Comparison of ENCODE assay signal across 11 cellular contexts in genomic region chr5:1497795-1498622, GRCh38. TPM values are rescaled to one million over a fixed set of nuclear protein-coding genes. Genes with fewer than 3 reads are reported as not detected.
DNase-seq lines count a peak whose midpoint lies in the region; ATAC-seq and TF ChIP-seq lines count a peak whose summit lies in the region.
"Had no signal": no experiment of that assay in that cellular context is flagged by ENCODE, and none has a peak within 500 bp of the region (broad histone marks: within the 10 kb centered on the region; RNA-seq: fewer than 3 reads in every experiment).

No MANE protein-coding gene starts in this region.

- no TSS peak for BruUV-seq in A673 (replicated peaks; lab: Mats Ljungman, UMichigan)

- ATAC-seq in right cardiac atrium (no peak), heart left ventricle (no peak), HG02973 (IDR thresholded peaks at IDR 0.05; ENCODE audit: unreplicated experiment) (peak; percentile 18), upper lobe of left lung (ENCODE audit: low FRiP score in 2 of 2) (no peak)

- POLR2A ChIA-PET in A673 (lab: Charles Lee; ENCODE audit: low non-redundant PET), result no interaction called here

- H3K36me3 ChIP-seq in heart left ventricle, result peaks cover 0 to 33% (median 11%) of the 10 kb centered on the region in 9 donors
- peaks cover 0 to 62% (median 38%) of the 10 kb centered on the region in 4 donors for H3K36me3 ChIP-seq in upper lobe of left lung
- H3K36me3 ChIP-seq in A673 (ENCODE audit: insufficient read depth, low read length, poor library complexity, severe bottlenecking), result peaks cover 9% of the 10 kb centered on the region

- H3K27ac ChIP-seq in right cardiac atrium (ENCODE audit: low read length) (no peak overlapping the region), heart left ventricle (no peak overlapping the region), upper lobe of left lung (peak overlapping the region; percentile 12 to 63 (median 40)), A673 (ENCODE audit: low read depth, low read length, poor library complexity, severe bottlenecking) (no peak overlapping the region)

- no peaks in the 10 kb centered on the region for H3K27me3 ChIP-seq in right cardiac atrium (ENCODE audit: control insufficient read depth, insufficient read depth)
- no peaks in the 10 kb centered on the region for H3K27me3 ChIP-seq in heart left ventricle
- H3K27me3 ChIP-seq in upper lobe of left lung, result no peaks in the 10 kb centered on the region
- no peaks in the 10 kb centered on the region for H3K27me3 ChIP-seq in A673 (replicated peaks; ENCODE audit: insufficient read depth, low read depth, low read length, poor library complexity)

- H3K4me1 ChIP-seq in right cardiac atrium (ENCODE audit: control insufficient read depth, insufficient read depth, low read length), result peaks cover 4% of the 10 kb centered on the region
- peaks cover 0 to 63% (median 14%) of the 10 kb centered on the region in 12 donors for H3K4me1 ChIP-seq in heart left ventricle
- peaks cover 37 to 68% (median 56%) of the 10 kb centered on the region in 4 donors for H3K4me1 ChIP-seq in upper lobe of left lung
- no peaks in the 10 kb centered on the region for H3K4me1 ChIP-seq in A673 (ENCODE audit: insufficient read depth, low read length, poor library complexity, severe bottlenecking)

- H3K4me3 ChIP-seq in right cardiac atrium (ENCODE audit: low read length) (no peak overlapping the region), heart left ventricle (no peak overlapping the region), upper lobe of left lung (no peak overlapping the region), A673 (ENCODE audit: low read depth, low read length, poor library complexity, severe bottlenecking) (no peak overlapping the region)

- CTCF ChIA-PET in A673 (lab: Charles Lee), result no interaction called here

- TF ChIP-seq POLR2A in heart left ventricle (IDR thresholded peaks at IDR 0.05), result no peak
- no peak for TF ChIP-seq POLR2A in upper lobe of left lung (IDR thresholded peaks at IDR 0.05)

- H3K9me3 ChIP-seq in right cardiac atrium (ENCODE audit: control insufficient read depth, low read length), result no peaks in the 10 kb centered on the region
- no peaks in the 10 kb centered on the region for H3K9me3 ChIP-seq in heart left ventricle
- no peaks in the 10 kb centered on the region for H3K9me3 ChIP-seq in upper lobe of left lung
- no peaks in the 10 kb centered on the region for H3K9me3 ChIP-seq in A673 (ENCODE audit: low read depth, low read length, poor library complexity, severe bottlenecking)

- TF ChIP-seq EP300 in upper lobe of left lung (IDR thresholded peaks at IDR 0.05), result no peak

- TF ChIP-seq CTCF in heart left ventricle (IDR thresholded peaks at IDR 0.05), result no peak
- no peak for TF ChIP-seq CTCF in upper lobe of left lung (IDR thresholded peaks at IDR 0.05)
- no peak for TF ChIP-seq CTCF in A673 (conservative IDR thresholded peaks at IDR 0.05; ENCODE audit: low read depth, low read length)

- intact Hi-C loops in right cardiac atrium (cut with DNase I) (no loop called here), heart left ventricle (cut with DNase I) (loop anchor here in 2 of 10 donors (10.0 kb wide), 2 partner anchors 57 to 137 kb away; no protein-coding TSS in a partner anchor), A673 (cut with micrococcal nuclease; ENCODE audit: unreplicated experiment) (no loop called here)

- WGBS in right cardiac atrium, result 66% methylated on average over 18 of the region's 18 CpGs
- WGBS in heart left ventricle, 4 donors, result 79 to 83% (median 82%) methylated on average over 18 of the region's 18 CpGs
- WGBS in upper lobe of left lung, 2 donors, result 70 to 71% methylated on average over 18 of the region's 18 CpGs

- peak in 2 of 3 donors; percentile 67 to 73 for DNase-seq in right cardiac atrium
- DNase-seq in heart left ventricle, result no peak
- DNase-seq in SIG-M5 treated with dmso at 0.1 percent for 504 hours (lab: John Stamatoyannopoulos, UW; ENCODE audit: unreplicated experiment), result peak; percentile 85
- no peak for DNase-seq in upper lobe of left lung
- DNase-seq in NCI-H1417 (lab: John Stamatoyannopoulos, UW), result no peak
- DNase-seq in A673 (ENCODE audit: low spot score), result no peak
- DNase-seq in COLO668 (lab: John Stamatoyannopoulos, UW; ENCODE audit: unreplicated experiment), result no peak
- DNase-seq: NCI-H2107 had no signal

RNA-seq across cellular contexts. Expression of gene LPCAT1, which starts 25.8 kb away (rescaled TPM):
- total RNA-seq in right cardiac atrium (10 to 100 TPM; 11.0 to 19.7 (median 15.5) TPM), heart left ventricle (10 to 100 TPM in 4 of 9 donors, 1 to 10 TPM in 5; 8.2 to 30.6 (median 9.9) TPM), upper lobe of left lung (100 to 1,000 TPM; 403 to 922 (median 538) TPM), A673 (2021) (86.9 and 97.3 TPM in 2 replicates)
- polyA plus RNA-seq in right cardiac atrium (15.6 TPM), heart left ventricle (10 to 100 TPM in 1 of 2 donors, 1 to 10 TPM in 1; 9.6 to 21.9 TPM)

RNA-seq across cellular contexts. Expression of gene SLC6A3, which starts 52.8 kb away (rescaled TPM):
- total RNA-seq in right cardiac atrium (not detected), heart left ventricle (under 1 TPM in 3 of 9 donors, not detected in 6; 0.08 to 0.29 (median 0.14) TPM), upper lobe of left lung (1 to 10 TPM in 1 of 6 donors, under 1 TPM in 3, not detected in 2; 0.15 to 1.2 (median 0.36) TPM), A673 (2021) (not detected in 2 replicates)
- polyA plus RNA-seq in right cardiac atrium (not detected), heart left ventricle (under 1 TPM in 1 of 2 donors, not detected in 1; 0.06 TPM)
- total RNA-seq: fibroblast of lung had no signal
- polyA plus RNA-seq: AG04450, fibroblast of lung had no signal

Comparison
In these comparisons a context has a peak if more than half of its experiments do, and no peak if none do; other contexts are left out.
1. DNase-seq: peak in right cardiac atrium (2 of 3) and SIG-M5 treated with dmso at 0.1 percent for 504 hours (single experiment); none in heart left ventricle (0 of 5), upper lobe of left lung (0 of 2), NCI-H1417 (0 of 3), A673 (single experiment) and COLO668 (single experiment).
2. H3K27ac ChIP-seq: peak in upper lobe of left lung (4 of 4); none in right cardiac atrium (single experiment), heart left ventricle (0 of 12) and A673 (single experiment).